In genomic region chr1:167717351-167717750, GRCh38 we compare ENCODE assay signal across 12 cellular contexts. TPM values are rescaled to one million over a fixed set of nuclear protein-coding genes. Genes with fewer than 3 reads are reported as not detected.
A peak's percentile ranks its signal among the peaks of the same experiment; 100 is the strongest.
DNase-seq lines count a peak whose midpoint lies in the region; ATAC-seq and TF ChIP-seq lines count a peak whose summit lies in the region.
"Had no signal": no experiment of that assay in that cellular context is flagged by ENCODE, and none has a peak within 500 bp of the region (broad histone marks: within the 10 kb centered on the region; RNA-seq: fewer than 3 reads in every experiment).

No MANE protein-coding gene starts in this region.

- CTCF ChIA-PET in PC-9 (lab: Charles Lee): interaction anchor here (1.2 kb wide), 1 partner anchor 86 kb away, joined by 13 read pairs; no protein-coding TSS in a partner anchor

- ATAC-seq in effector memory CD8-positive, alpha-beta T cell (replicated peaks): no peak
- ATAC-seq in GM21390 (IDR thresholded peaks at IDR 0.05; ENCODE audit: unreplicated experiment): no peak
- ATAC-seq: A549 had no signal

- no peak overlapping the region for H2AFZ ChIP-seq in PC-9

- POLR2A ChIA-PET in PC-9 (lab: Charles Lee; ENCODE audit: unreplicated experiment): no interaction called here

- H3K4me3 Mint-ChIP-seq in activated CD4-positive, alpha-beta T cell treated with anti-CD3 and anti-CD28 coated beads, Interleukin-2, amount 10 ng/mL, durations not matched to agents 24 days and 14 days: peak overlapping the region; percentile 96
- H3K4me3 Mint-ChIP-seq in effector memory CD8-positive, alpha-beta T cell: peak overlapping the region; percentile 88 to 91
- H3K4me3 Mint-ChIP-seq in progenitor cell of endocrine pancreas (ENCODE audit: low read depth): peak overlapping the region; percentile 87

- peaks cover 13% of the 10 kb centered on the region; the same call in 1 of the 2 replicates for H3K4me1 ChIP-seq in PC-9 (replicated peaks; ENCODE audit: insufficient read depth)

- H3K4me1 Mint-ChIP-seq in activated CD4-positive, alpha-beta T cell treated with anti-CD3 and anti-CD28 coated beads, Interleukin-2, amount 10 ng/mL, durations not matched to agents 24 days and 14 days: peaks cover 67% of the 10 kb centered on the region
- peaks cover 29 to 43% of the 10 kb centered on the region in 2 donors for H3K4me1 Mint-ChIP-seq in effector memory CD8-positive, alpha-beta T cell (ENCODE audit: low read depth in 2 of 2)
- peaks cover 28% of the 10 kb centered on the region for H3K4me1 Mint-ChIP-seq in progenitor cell of endocrine pancreas (ENCODE audit: low read depth)

- no peak overlapping the region for H3K4me2 ChIP-seq in PC-9

- H3F3A ChIP-seq in PC-9 (ENCODE audit: insufficient read depth, low read depth): peaks cover 23% of the 10 kb centered on the region; the same call in 1 of the 2 replicates

- H3K36me3 Mint-ChIP-seq in activated CD4-positive, alpha-beta T cell treated with anti-CD3 and anti-CD28 coated beads, Interleukin-2, amount 10 ng/mL, durations not matched to agents 24 days and 14 days (ENCODE audit: low read depth): peaks cover 5% of the 10 kb centered on the region
- H3K36me3 Mint-ChIP-seq in effector memory CD8-positive, alpha-beta T cell (ENCODE audit: insufficient read depth): peaks cover 41% of the 10 kb centered on the region
- H3K36me3 Mint-ChIP-seq in progenitor cell of endocrine pancreas (ENCODE audit: insufficient read depth): peaks cover 2% of the 10 kb centered on the region

- no peaks in the 10 kb centered on the region for H3K9me3 ChIP-seq in PC-9 (ENCODE audit: insufficient read depth, low read depth)
- H3K9me3 ChIP-seq: A549, tibial artery had no signal

- BruUV-seq in PC-9 (replicated peaks; lab: Mats Ljungman, UMichigan): no TSS peak

- no peaks in the 10 kb centered on the region for H4K20me1 ChIP-seq in PC-9 (ENCODE audit: insufficient read depth)

- no peaks in the 10 kb centered on the region for H3K9me2 ChIP-seq in PC-9 (ENCODE audit: insufficient read depth)

- DNase-seq in activated CD4-positive, alpha-beta T cell treated with anti-CD3 and anti-CD28 coated beads, Interleukin-2, amount 10 ng/mL, durations not matched to agents 24 days and 14 days: no peak
- no peak for DNase-seq in activated CD4-positive, alpha-beta T cell treated with anti-CD3 and anti-CD28 coated beads, Interleukin-2, amount 50 U/mL, for 48 hours
- no peak for DNase-seq in PC-9
- DNase-seq in effector memory CD8-positive, alpha-beta T cell: no peak
- no peak for DNase-seq in progenitor cell of endocrine pancreas (ENCODE audit: low spot score, unreplicated experiment)
- DNase-seq in NCI-H1436 treated with DMSO at 0.1 percent for 48 hours (lab: John Stamatoyannopoulos, UW): no peak
- no peak for DNase-seq in NCI-H2171 treated with DMSO at 0.1 percent for 48 hours (lab: John Stamatoyannopoulos, UW)
- DNase-seq: Kasumi-1, tibial artery had no signal

- peaks cover 12% of the 10 kb centered on the region for H3K27me3 Mint-ChIP-seq in activated CD4-positive, alpha-beta T cell treated with anti-CD3 and anti-CD28 coated beads, Interleukin-2, amount 10 ng/mL, durations not matched to agents 24 days and 14 days
- peaks cover 5 to 10% of the 10 kb centered on the region in 2 donors for H3K27me3 Mint-ChIP-seq in effector memory CD8-positive, alpha-beta T cell
- H3K27me3 Mint-ChIP-seq in progenitor cell of endocrine pancreas: peaks cover 17% of the 10 kb centered on the region

- intact Hi-C loops in activated CD4-positive, alpha-beta T cell treated with anti-CD3 and anti-CD28 coated beads, Interleukin-2, amount 10 ng/mL, durations not matched to agents 24 days and 14 days (cut with micrococcal nuclease): loop anchor here (5.0 to 10.0 kb wide), 2 partner anchors 365 to 493 kb away; partner anchors contain the start of gene POU2F1
- intact Hi-C loops in PC-9 (cut with micrococcal nuclease; ENCODE audit: unreplicated experiment): no loop called here

- no peaks in the 10 kb centered on the region for H3K9me3 Mint-ChIP-seq in activated CD4-positive, alpha-beta T cell treated with anti-CD3 and anti-CD28 coated beads, Interleukin-2, amount 10 ng/mL, durations not matched to agents 24 days and 14 days
- peaks cover 0 to 4% of the 10 kb centered on the region in 2 donors for H3K9me3 Mint-ChIP-seq in effector memory CD8-positive, alpha-beta T cell
- no peaks in the 10 kb centered on the region for H3K9me3 Mint-ChIP-seq in progenitor cell of endocrine pancreas (ENCODE audit: low read depth)

- H3K27me3 ChIP-seq in PC-9 (ENCODE audit: insufficient read depth, low read depth): no peaks in the 10 kb centered on the region
- H3K27me3 ChIP-seq: cardiac muscle cell, tibial artery had no signal

- H3K36me3 ChIP-seq in PC-9 (ENCODE audit: low read depth): no peaks in the 10 kb centered on the region
- H3K36me3 ChIP-seq: cardiac muscle cell, tibial artery had no signal

- TF ChIP-seq CTCF in PC-9 (conservative IDR thresholded peaks at IDR 0.05): no peak
- no peak for TF ChIP-seq CTCF in progenitor cell of endocrine pancreas (IDR thresholded peaks at IDR 0.05; ENCODE audit: unreplicated experiment)

- H3K27ac ChIP-seq in PC-9: peak overlapping the region; percentile 83
- H3K27ac ChIP-seq: cardiac muscle cell, tibial artery had no signal

- peaks cover 5% of the 10 kb centered on the region for H3K79me2 ChIP-seq in PC-9 (ENCODE audit: low read depth)

- H3K27ac Mint-ChIP-seq in activated CD4-positive, alpha-beta T cell treated with anti-CD3 and anti-CD28 coated beads, Interleukin-2, amount 10 ng/mL, durations not matched to agents 24 days and 14 days: peak overlapping the region; percentile 98
- H3K27ac Mint-ChIP-seq in effector memory CD8-positive, alpha-beta T cell: peak overlapping the region in 1 of 2 donors; percentile 72
- peak overlapping the region; percentile 72 for H3K27ac Mint-ChIP-seq in progenitor cell of endocrine pancreas

- H3K4me3 ChIP-seq in PC-9: no peak overlapping the region
- H3K4me3 ChIP-seq: cardiac muscle cell, tibial artery had no signal

RNA-seq across cellular contexts. Expression of gene MPZL1, which starts 4.4 kb away (rescaled TPM):
- 39.3 and 41.8 TPM in 2 replicates for total RNA-seq in activated CD4-positive, alpha-beta T cell treated with anti-CD3 and anti-CD28 coated beads, Interleukin-2, amount 10 ng/mL, durations not matched to agents 24 days and 14 days
- total RNA-seq in PC-9 (2021): 67.8 and 80.3 TPM in 2 replicates
- total RNA-seq in progenitor cell of endocrine pancreas: 127 and 133 TPM in 2 replicates
